In genomic region chr11:70244698-70245097, GRCh38 we compare ENCODE assay signal across 18 cellular contexts. TPM values are rescaled to one million over a fixed set of nuclear protein-coding genes. Genes with fewer than 3 reads are reported as not detected.
DNase-seq lines count a peak whose midpoint lies in the region; ATAC-seq, FAIRE-seq and TF ChIP-seq lines count a peak whose summit lies in the region.
"Had no signal": no experiment of that assay in that cellular context is flagged by ENCODE, and none has a peak within 500 bp of the region (broad histone marks: within the 10 kb centered on the region; RNA-seq: fewer than 3 reads in every experiment).

No MANE protein-coding gene starts in this region.

- TF ChIP-seq CTCF in astrocyte of the cerebellum (IDR thresholded peaks at IDR 0.05; ENCODE audit: low read depth, low read length, missing control alignments) (no peak), kidney epithelial cell (IDR thresholded peaks at IDR 0.05; ENCODE audit: insufficient read depth, low read length, poor library complexity, severe bottlenecking) (no peak)

- peak; percentile 97 for DNase-seq in A172 (ENCODE audit: low spot score)
- DNase-seq in H54 (ENCODE audit: insufficient read length, low spot score) = peak; percentile 61
- DNase-seq in astrocyte of the cerebellum (ENCODE audit: low read depth) = peak; percentile 60
- peak; percentile 57 for DNase-seq in kidney epithelial cell (ENCODE audit: low read depth)
- DNase-seq in activated gamma-delta T cell (lab: John Stamatoyannopoulos, UW) = no peak
- no peak for DNase-seq in GM19240 (ENCODE audit: insufficient read length, low spot score)
- DNase-seq in activated CD8-positive, alpha-beta memory T cell treated with anti-CD3 and anti-CD28 coated beads, Interleukin-2, amount 50 U/mL, for 48 hours = no peak
- DNase-seq: AML-193, DMS53, endodermal cell, lower lobe of right lung, NCI-H345, T-helper 2 cell had no signal

- H3K36me3 ChIP-seq in kidney epithelial cell (ENCODE audit: control insufficient read depth, insufficient read depth, low read length) = no peaks in the 10 kb centered on the region
- H3K36me3 ChIP-seq: lower lobe of right lung, neutrophil, tibial nerve had no signal

- no peaks in the 10 kb centered on the region for H3K27me3 ChIP-seq in kidney epithelial cell (ENCODE audit: control insufficient read depth, insufficient read depth, low read length)
- H3K27me3 ChIP-seq: body of pancreas, tibial nerve had no signal

- FAIRE-seq in H54 (lab: Jason Lieb, UNC) = no peak
- FAIRE-seq: GM12878 had no signal

- in situ Hi-C loops in astrocyte of the cerebellum (cut with HindIII; ENCODE audit: low sequenced_read_pairs) = no loop called here

- TF ChIP-seq POLR2A in H54 (IDR thresholded peaks at IDR 0.05; ENCODE audit: low read depth, low read length) = no peak

- no peak for ATAC-seq in GM19351 (IDR thresholded peaks at IDR 0.05; ENCODE audit: unreplicated experiment)
- ATAC-seq: body of pancreas, GM12878 had no signal

- H3K4me3 ChIP-seq in astrocyte of the cerebellum (ENCODE audit: low read depth, low read length) = no peak overlapping the region
- no peak overlapping the region for H3K4me3 ChIP-seq in kidney epithelial cell (ENCODE audit: low read depth, low read length)
- H3K4me3 ChIP-seq: body of pancreas, GM12878, lower lobe of right lung, tibial nerve had no signal

RNA-seq across cellular contexts. Expression of gene PPFIA1, which starts 25.8 kb away (rescaled TPM):
- 51.5 and 65.9 TPM in 2 replicates for total RNA-seq in A172 (2014; rRNA removed; shearing (Covaris generic))
- 38.6 and 47.6 TPM in 2 replicates for total RNA-seq in kidney epithelial cell

RNA-seq across cellular contexts. Expression of gene FADD, which starts 41.6 kb away (rescaled TPM):
- 66.0 and 69.0 TPM in 2 replicates for total RNA-seq in A172 (2014; rRNA removed; shearing (Covaris generic))
- 50.2 and 51.5 TPM in 2 replicates for total RNA-seq in kidney epithelial cell

Comparison
In these comparisons a context has a peak if more than half of its experiments do, and no peak if none do; other contexts are left out.
1. DNase-seq: peak in A172 (single experiment), H54 (single experiment), astrocyte of the cerebellum (single experiment) and kidney epithelial cell (single experiment); none in activated gamma-delta T cell (single experiment), GM19240 (single experiment) and activated CD8-positive, alpha-beta memory T cell treated with anti-CD3 and anti-CD28 coated beads, Interleukin-2, amount 50 U/mL, for 48 hours (single experiment).